In the genomic region with DNA sequence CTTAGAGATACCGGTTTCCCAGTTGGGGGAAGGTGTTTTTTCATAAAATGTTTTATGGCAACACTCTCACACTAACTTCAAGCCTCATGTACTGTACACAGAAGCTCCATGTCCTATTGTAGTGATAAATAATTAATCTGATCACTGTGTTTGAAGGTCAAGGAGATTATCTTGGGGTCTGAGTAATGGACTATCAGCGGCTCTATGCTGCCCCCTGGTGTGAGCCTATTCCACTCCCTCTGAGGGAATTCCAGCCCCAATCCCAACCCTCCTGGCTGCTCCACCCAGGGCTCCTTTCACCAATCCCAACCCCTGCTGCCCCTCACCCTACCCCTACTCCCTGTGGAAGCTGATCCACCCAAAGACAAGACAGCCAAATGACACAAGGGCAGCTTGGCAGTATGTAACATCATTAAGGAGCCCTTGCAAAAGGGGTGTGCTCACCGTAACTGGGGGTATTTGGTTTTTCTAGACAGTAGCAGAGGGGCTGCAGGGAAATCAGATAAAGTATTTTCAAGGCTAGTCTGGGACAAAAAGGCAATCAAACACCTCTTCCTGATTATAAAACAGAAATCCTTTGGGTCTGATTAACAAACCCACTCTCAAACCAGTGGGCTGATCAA, we compare ENCODE assay signal across 1 cellular context.
TF ChIP-seq lines count a peak whose summit lies in the region.

No MANE protein-coding gene starts in this region.

TF ChIP-seq in GM23338, 12 proteins besides CTCF, POLR2A, EP300 and RAD21 (continued from another document):
- TF ChIP-seq, protein P1, sequence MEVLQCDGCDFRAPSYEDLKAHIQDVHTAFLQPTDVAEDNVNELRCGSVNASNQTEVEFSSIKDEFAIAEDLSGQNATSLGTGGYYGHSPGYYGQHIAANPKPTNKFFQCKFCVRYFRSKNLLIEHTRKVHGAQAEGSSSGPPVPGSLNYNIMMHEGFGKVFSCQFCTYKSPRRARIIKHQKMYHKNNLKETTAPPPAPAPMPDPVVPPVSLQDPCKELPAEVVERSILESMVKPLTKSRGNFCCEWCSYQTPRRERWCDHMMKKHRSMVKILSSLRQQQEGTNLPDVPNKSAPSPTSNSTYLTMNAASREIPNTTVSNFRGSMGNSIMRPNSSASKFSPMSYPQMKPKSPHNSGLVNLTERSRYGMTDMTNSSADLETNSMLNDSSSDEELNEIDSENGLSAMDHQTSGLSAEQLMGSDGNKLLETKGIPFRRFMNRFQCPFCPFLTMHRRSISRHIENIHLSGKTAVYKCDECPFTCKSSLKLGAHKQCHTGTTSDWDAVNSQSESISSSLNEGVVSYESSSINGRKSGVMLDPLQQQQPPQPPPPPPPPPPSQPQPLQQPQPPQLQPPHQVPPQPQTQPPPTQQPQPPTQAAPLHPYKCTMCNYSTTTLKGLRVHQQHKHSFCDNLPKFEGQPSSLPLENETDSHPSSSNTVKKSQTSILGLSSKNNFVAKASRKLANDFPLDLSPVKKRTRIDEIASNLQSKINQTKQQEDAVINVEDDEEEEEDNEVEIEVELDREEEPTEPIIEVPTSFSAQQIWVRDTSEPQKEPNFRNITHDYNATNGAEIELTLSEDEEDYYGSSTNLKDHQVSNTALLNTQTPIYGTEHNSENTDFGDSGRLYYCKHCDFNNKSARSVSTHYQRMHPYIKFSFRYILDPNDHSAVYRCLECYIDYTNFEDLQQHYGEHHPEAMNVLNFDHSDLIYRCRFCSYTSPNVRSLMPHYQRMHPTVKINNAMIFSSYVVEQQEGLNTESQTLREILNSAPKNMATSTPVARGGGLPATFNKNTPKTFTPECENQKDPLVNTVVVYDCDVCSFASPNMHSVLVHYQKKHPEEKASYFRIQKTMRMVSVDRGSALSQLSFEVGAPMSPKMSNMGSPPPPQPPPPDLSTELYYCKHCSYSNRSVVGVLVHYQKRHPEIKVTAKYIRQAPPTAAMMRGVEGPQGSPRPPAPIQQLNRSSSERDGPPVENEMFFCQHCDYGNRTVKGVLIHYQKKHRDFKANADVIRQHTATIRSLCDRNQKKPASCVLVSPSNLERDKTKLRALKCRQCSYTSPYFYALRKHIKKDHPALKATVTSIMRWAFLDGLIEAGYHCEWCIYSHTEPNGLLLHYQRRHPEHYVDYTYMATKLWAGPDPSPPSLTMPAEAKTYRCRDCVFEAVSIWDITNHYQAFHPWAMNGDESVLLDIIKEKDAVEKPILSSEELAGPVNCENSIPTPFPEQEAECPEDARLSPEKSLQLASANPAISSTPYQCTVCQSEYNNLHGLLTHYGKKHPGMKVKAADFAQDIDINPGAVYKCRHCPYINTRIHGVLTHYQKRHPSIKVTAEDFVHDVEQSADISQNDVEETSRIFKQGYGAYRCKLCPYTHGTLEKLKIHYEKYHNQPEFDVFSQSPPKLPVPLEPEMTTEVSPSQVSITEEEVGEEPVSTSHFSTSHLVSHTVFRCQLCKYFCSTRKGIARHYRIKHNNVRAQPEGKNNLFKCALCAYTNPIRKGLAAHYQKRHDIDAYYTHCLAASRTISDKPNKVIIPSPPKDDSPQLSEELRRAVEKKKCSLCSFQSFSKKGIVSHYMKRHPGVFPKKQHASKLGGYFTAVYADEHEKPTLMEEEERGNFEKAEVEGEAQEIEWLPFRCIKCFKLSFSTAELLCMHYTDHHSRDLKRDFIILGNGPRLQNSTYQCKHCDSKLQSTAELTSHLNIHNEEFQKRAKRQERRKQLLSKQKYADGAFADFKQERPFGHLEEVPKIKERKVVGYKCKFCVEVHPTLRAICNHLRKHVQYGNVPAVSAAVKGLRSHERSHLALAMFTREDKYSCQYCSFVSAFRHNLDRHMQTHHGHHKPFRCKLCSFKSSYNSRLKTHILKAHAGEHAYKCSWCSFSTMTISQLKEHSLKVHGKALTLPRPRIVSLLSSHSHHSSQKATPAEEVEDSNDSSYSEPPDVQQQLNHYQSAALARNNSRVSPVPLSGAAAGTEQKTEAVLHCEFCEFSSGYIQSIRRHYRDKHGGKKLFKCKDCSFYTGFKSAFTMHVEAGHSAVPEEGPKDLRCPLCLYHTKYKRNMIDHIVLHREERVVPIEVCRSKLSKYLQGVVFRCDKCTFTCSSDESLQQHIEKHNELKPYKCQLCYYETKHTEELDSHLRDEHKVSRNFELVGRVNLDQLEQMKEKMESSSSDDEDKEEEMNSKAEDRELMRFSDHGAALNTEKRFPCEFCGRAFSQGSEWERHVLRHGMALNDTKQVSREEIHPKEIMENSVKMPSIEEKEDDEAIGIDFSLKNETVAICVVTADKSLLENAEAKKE (CRISPR knock-in tag; IDR thresholded peaks at IDR 0.05): no peak
- TF ChIP-seq EZH2phosphoT487 (IDR thresholded peaks at IDR 0.05; ENCODE audit: unreplicated experiment) (no peak), POLR2AphosphoS5 (IDR thresholded peaks at IDR 0.05; ENCODE audit: low read depth) (no peak), ZNF114 (CRISPR knock-in tag; IDR thresholded peaks at IDR 0.05) (no peak), JUNB (IDR thresholded peaks at IDR 0.05; ENCODE audit: unreplicated experiment) (no peak), CREB1 (CRISPR knock-in tag; IDR thresholded peaks at IDR 0.05; ENCODE audit: low read depth) (no peak), NANOG (IDR thresholded peaks at IDR 0.05; ENCODE audit: borderline replicate concordance) (no peak), EZH2 (IDR thresholded peaks at IDR 0.05; ENCODE audit: low read depth, unreplicated experiment) (no peak), ZNF331 (CRISPR knock-in tag; IDR thresholded peaks at IDR 0.05; ENCODE audit: low read depth) (no peak)
- TF ChIP-seq, protein P2, sequence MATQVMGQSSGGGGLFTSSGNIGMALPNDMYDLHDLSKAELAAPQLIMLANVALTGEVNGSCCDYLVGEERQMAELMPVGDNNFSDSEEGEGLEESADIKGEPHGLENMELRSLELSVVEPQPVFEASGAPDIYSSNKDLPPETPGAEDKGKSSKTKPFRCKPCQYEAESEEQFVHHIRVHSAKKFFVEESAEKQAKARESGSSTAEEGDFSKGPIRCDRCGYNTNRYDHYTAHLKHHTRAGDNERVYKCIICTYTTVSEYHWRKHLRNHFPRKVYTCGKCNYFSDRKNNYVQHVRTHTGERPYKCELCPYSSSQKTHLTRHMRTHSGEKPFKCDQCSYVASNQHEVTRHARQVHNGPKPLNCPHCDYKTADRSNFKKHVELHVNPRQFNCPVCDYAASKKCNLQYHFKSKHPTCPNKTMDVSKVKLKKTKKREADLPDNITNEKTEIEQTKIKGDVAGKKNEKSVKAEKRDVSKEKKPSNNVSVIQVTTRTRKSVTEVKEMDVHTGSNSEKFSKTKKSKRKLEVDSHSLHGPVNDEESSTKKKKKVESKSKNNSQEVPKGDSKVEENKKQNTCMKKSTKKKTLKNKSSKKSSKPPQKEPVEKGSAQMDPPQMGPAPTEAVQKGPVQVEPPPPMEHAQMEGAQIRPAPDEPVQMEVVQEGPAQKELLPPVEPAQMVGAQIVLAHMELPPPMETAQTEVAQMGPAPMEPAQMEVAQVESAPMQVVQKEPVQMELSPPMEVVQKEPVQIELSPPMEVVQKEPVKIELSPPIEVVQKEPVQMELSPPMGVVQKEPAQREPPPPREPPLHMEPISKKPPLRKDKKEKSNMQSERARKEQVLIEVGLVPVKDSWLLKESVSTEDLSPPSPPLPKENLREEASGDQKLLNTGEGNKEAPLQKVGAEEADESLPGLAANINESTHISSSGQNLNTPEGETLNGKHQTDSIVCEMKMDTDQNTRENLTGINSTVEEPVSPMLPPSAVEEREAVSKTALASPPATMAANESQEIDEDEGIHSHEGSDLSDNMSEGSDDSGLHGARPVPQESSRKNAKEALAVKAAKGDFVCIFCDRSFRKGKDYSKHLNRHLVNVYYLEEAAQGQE (IDR thresholded peaks at IDR 0.05; ENCODE audit: unreplicated experiment): no peak
